Comparison of ENCODE assay signal across 1 cellular context in genomic region chr11:16945671-16946469, GRCh38.
TF ChIP-seq lines count a peak whose summit lies in the region.

No MANE protein-coding gene starts in this region.

TF ChIP-seq in HepG2, 621 proteins besides CTCF, POLR2A, EP300 and RAD21 (continued from another document and continues in another):
- TF ChIP-seq FUBP1 (CRISPR knock-in tag; IDR thresholded peaks at IDR 0.05; ENCODE audit: borderline replicate concordance) (no peak), FOXO1 (CRISPR knock-in tag; IDR thresholded peaks at IDR 0.05) (no peak), ZNF574 (CRISPR knock-in tag; IDR thresholded peaks at IDR 0.05) (no peak), NR0B2 (CRISPR knock-in tag; IDR thresholded peaks at IDR 0.05) (no peak), GATAD2A (CRISPR knock-in tag; IDR thresholded peaks at IDR 0.05) (peak; percentile 44; the same call in 1 of the 2 replicates), ZNF543 (CRISPR knock-in tag; IDR thresholded peaks at IDR 0.05) (no peak), SALL2 (CRISPR knock-in tag; IDR thresholded peaks at IDR 0.05) (0 out of 2 replicates have a peak, but pooled peaks have one; percentile 57), ZNF558 (CRISPR knock-in tag; IDR thresholded peaks at IDR 0.05; ENCODE audit: borderline replicate concordance) (no peak), ZMYM2 (CRISPR knock-in tag; IDR thresholded peaks at IDR 0.05) (no peak), ZNF331 (CRISPR knock-in tag; IDR thresholded peaks at IDR 0.05) (peak; percentile 49; the same call in 1 of the 2 replicates), ZBTB42 (CRISPR knock-in tag; IDR thresholded peaks at IDR 0.05) (no peak), AGO1 (IDR thresholded peaks at IDR 0.05; ENCODE audit: low read depth, low read length, poor library complexity, severe bottlenecking) (no peak), XBP1 (CRISPR knock-in tag; IDR thresholded peaks at IDR 0.05) (no peak), NRL (CRISPR knock-in tag; IDR thresholded peaks at IDR 0.05; ENCODE audit: borderline replicate concordance) (no peak), PHB2 (IDR thresholded peaks at IDR 0.05; ENCODE audit: partially characterized antibody) (no peak), GPBP1L1 (CRISPR knock-in tag; IDR thresholded peaks at IDR 0.05) (no peak), SOX5 (CRISPR knock-in tag; IDR thresholded peaks at IDR 0.05; ENCODE audit: borderline replicate concordance) (peak; percentile 37; the same call in 1 of the 2 replicates), ZBTB7A (CRISPR knock-in tag; IDR thresholded peaks at IDR 0.05) (no peak), GLI4 (CRISPR knock-in tag; IDR thresholded peaks at IDR 0.05; ENCODE audit: borderline replicate concordance) (no peak), ZSCAN12 (CRISPR knock-in tag; IDR thresholded peaks at IDR 0.05) (no peak), ZNF121 (CRISPR knock-in tag; IDR thresholded peaks at IDR 0.05) (no peak), ZNF276 (CRISPR knock-in tag; IDR thresholded peaks at IDR 0.05; ENCODE audit: low read depth) (0 out of 2 replicates have a peak, but pooled peaks have one; percentile 33), ZNF225 (CRISPR knock-in tag; IDR thresholded peaks at IDR 0.05) (no peak), NR2F6 (IDR thresholded peaks at IDR 0.05) (no peak), NR2F6 (CRISPR knock-in tag; IDR thresholded peaks at IDR 0.05) (no peak), ZNF781 (CRISPR knock-in tag; IDR thresholded peaks at IDR 0.05; ENCODE audit: borderline replicate concordance, not compliant biosample characterization) (peak; percentile 36), MTA3 (CRISPR knock-in tag; IDR thresholded peaks at IDR 0.05) (no peak), NPAS2 (CRISPR knock-in tag; IDR thresholded peaks at IDR 0.05; ENCODE audit: borderline replicate concordance) (no peak), HCFC1 (IDR thresholded peaks at IDR 0.05; ENCODE audit: low read depth, low read length) (no peak), IKZF5 (CRISPR knock-in tag; IDR thresholded peaks at IDR 0.05) (peak; percentile 61; the same call in 1 of the 2 replicates), ZNF724P (CRISPR knock-in tag; IDR thresholded peaks at IDR 0.05; ENCODE audit: borderline replicate concordance) (no peak), ZNF614 (CRISPR knock-in tag; IDR thresholded peaks at IDR 0.05; ENCODE audit: borderline replicate concordance) (0 out of 2 replicates have a peak, but pooled peaks have one; percentile 42), MAFF (IDR thresholded peaks at IDR 0.05; ENCODE audit: low read depth, low read length) (no peak), SETDB1 (CRISPR knock-in tag; IDR thresholded peaks at IDR 0.05; ENCODE audit: borderline replicate concordance) (no peak), ZNF17 (CRISPR knock-in tag; IDR thresholded peaks at IDR 0.05) (no peak), HIC2 (CRISPR knock-in tag; IDR thresholded peaks at IDR 0.05; ENCODE audit: low read depth) (no peak), TCF12 (IDR thresholded peaks at IDR 0.05) (no peak), TCF12 (CRISPR knock-in tag; IDR thresholded peaks at IDR 0.05) (no peak), AGO2 (optimal IDR thresholded peaks at IDR 0.05; ENCODE audit: low read depth, low read length) (no peak), FOXM1 (CRISPR knock-in tag; IDR thresholded peaks at IDR 0.05) (no peak), ZFX (CRISPR knock-in tag; IDR thresholded peaks at IDR 0.05; ENCODE audit: low read depth) (peak; percentile 44; the same call in 1 of the 2 replicates), DZIP1 (CRISPR knock-in tag; IDR thresholded peaks at IDR 0.05) (no peak), ZNF775 (CRISPR knock-in tag; IDR thresholded peaks at IDR 0.05; ENCODE audit: borderline replicate concordance) (no peak), ZNF275 (CRISPR knock-in tag; IDR thresholded peaks at IDR 0.05; ENCODE audit: borderline replicate concordance) (no peak)
